In genomic region chr11:43282607-43283440, GRCh38 we compare ENCODE assay signal across 8 cellular contexts. TPM values are rescaled to one million over a fixed set of nuclear protein-coding genes. Genes with fewer than 3 reads are reported as not detected.
DNase-seq lines count a peak whose midpoint lies in the region; ATAC-seq and TF ChIP-seq lines count a peak whose summit lies in the region.

No MANE protein-coding gene starts in this region.

- H4K20me1 ChIP-seq in KMS-11 (ENCODE audit: insufficient read depth) = no peaks in the 10 kb centered on the region

- no peaks in the 10 kb centered on the region for H3K9me3 ChIP-seq in lower lobe of right lung

- intact Hi-C loops in lower lobe of right lung (cut with DNase I) = no loop called here

- peak; percentile 5 for DNase-seq in Daoy (ENCODE audit: low read depth)
- DNase-seq in T1000 (lab: John Stamatoyannopoulos, UW) = peak; percentile 34
- peak; percentile 63 for DNase-seq in cerebellum (ENCODE audit: low spot score)
- DNase-seq in lower lobe of right lung = peak; percentile 51
- peak; percentile 68 for DNase-seq in stimulated activated CD8-positive, alpha-beta memory T cell treated with anti-CD3 and anti-CD28 coated beads, Interleukin-4, amount 100 ng/mL, for 48 hours
- DNase-seq in central memory CD4-positive, alpha-beta T cell = no peak

- no peak overlapping the region for H2AFZ ChIP-seq in KMS-11 (ENCODE audit: low read depth)

- TF ChIP-seq CTCF in KMS-11 (conservative IDR thresholded peaks at IDR 0.05; ENCODE audit: low read depth, low read length) (peak; percentile 95), lower lobe of right lung (IDR thresholded peaks at IDR 0.05) (peak; percentile 82)

- H3K27me3 ChIP-seq in KMS-11 (ENCODE audit: insufficient read depth, low read depth) (no peaks in the 10 kb centered on the region), lower lobe of right lung (ENCODE audit: low read depth) (no peaks in the 10 kb centered on the region)

- ATAC-seq in GM21423 (IDR thresholded peaks at IDR 0.05; ENCODE audit: unreplicated experiment) (peak; percentile 65), lower lobe of right lung (peak; percentile 61 to 65)

- no peaks in the 10 kb centered on the region for H3K4me1 ChIP-seq in KMS-11 (ENCODE audit: low read depth, poor library complexity, severe bottlenecking)
- no peaks in the 10 kb centered on the region for H3K4me1 ChIP-seq in lower lobe of right lung

- H3K79me2 ChIP-seq in KMS-11 (ENCODE audit: insufficient read depth, low read depth) = no peaks in the 10 kb centered on the region

- no peak overlapping the region for H3K9ac ChIP-seq in KMS-11

- H3K4me2 ChIP-seq in KMS-11 = no peak overlapping the region

- H3K27ac ChIP-seq in KMS-11 = no peak overlapping the region
- H3K27ac ChIP-seq in lower lobe of right lung = no peak overlapping the region

- no peaks in the 10 kb centered on the region for H3K36me3 ChIP-seq in KMS-11 (ENCODE audit: insufficient read depth)
- no peaks in the 10 kb centered on the region for H3K36me3 ChIP-seq in lower lobe of right lung

- H3K4me3 ChIP-seq in KMS-11 (IDR thresholded peaks at IDR 0.05; ENCODE audit: insufficient read depth, low read depth, low read length) (no peak overlapping the region), lower lobe of right lung (no peak overlapping the region)

RNA-seq across cellular contexts. Expression of gene API5, which starts 29.0 kb away (rescaled TPM):
- 81.3 and 115 TPM in 2 replicates for total RNA-seq in Daoy (2014; rRNA removed; shearing (Covaris generic))
- 82.0 TPM for total RNA-seq in cerebellum
- total RNA-seq in lower lobe of right lung = 81.9 TPM
